Comparison of ENCODE assay signal across 17 cellular contexts in the genomic region with DNA sequence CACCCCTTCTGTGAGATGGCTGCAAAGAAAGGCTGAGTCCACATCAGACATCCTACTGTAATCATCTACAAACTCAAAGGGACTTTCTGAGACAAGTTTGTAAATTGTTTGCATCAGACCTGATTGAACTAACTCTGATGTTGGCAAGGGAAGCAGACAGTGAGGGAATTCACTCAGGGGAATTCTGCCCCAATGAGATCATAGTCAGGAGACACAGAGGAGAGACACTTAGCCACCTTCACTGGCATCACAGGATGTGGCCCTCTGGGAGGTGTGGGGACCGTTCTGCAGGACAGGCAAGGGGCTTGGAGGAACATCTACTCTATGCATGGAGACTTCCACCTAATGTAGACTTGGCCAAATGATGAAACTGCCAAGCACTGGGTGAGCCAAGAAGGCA.
DNase-seq lines count a peak whose midpoint lies in the region; ATAC-seq and TF ChIP-seq lines count a peak whose summit lies in the region.
"Had no signal": no experiment of that assay in that cellular context is flagged by ENCODE, and none has a peak within 500 bp of the region (broad histone marks: within the 10 kb centered on the region; RNA-seq: fewer than 3 reads in every experiment).

No MANE protein-coding gene starts in this region.

- no peaks in the 10 kb centered on the region for H3K27me3 ChIP-seq in H7 (ENCODE audit: control insufficient read depth, insufficient read depth, low read length)
- H3K27me3 ChIP-seq in Panc1 (ENCODE audit: control insufficient read depth, insufficient read depth, low read length): no peaks in the 10 kb centered on the region
- no peaks in the 10 kb centered on the region for H3K27me3 ChIP-seq in mesendoderm (ENCODE audit: insufficient read depth, low read length, poor library complexity)
- H3K27me3 ChIP-seq: ascending aorta had no signal

- no peak overlapping the region for H2AK5ac ChIP-seq in mesendoderm (ENCODE audit: low read length)

- in situ Hi-C loops in Panc1 (cut with HindIII; ENCODE audit: low pct_unique_long_range_greater_than_20kb, low sequenced_read_pairs): no loop called here

- no peaks in the 10 kb centered on the region for H3K79me2 ChIP-seq in mesendoderm (ENCODE audit: control insufficient read depth, insufficient read depth, low read length)

- ATAC-seq in GM18505 (IDR thresholded peaks at IDR 0.05; ENCODE audit: unreplicated experiment) (peak; percentile 45), Panc1 (0 out of 2 replicates have a peak, but pooled peaks have one; percentile 24), HG03571 (IDR thresholded peaks at IDR 0.05; ENCODE audit: unreplicated experiment) (no peak), HG03457 (IDR thresholded peaks at IDR 0.05; ENCODE audit: unreplicated experiment) (no peak)
- ATAC-seq: activated T-helper 17 cell treated with anti-CD3 and anti-CD28 coated beads, Interleukin-2, amount 50 U/mL, for 72 hours; naive thymus-derived CD8-positive, alpha-beta T cell; PC-3; right cardiac atrium had no signal

- no peak overlapping the region for H3K56ac ChIP-seq in mesendoderm (ENCODE audit: low read length)

- no peak overlapping the region for H3K9ac ChIP-seq in mesendoderm (ENCODE audit: low read length)

- H4K5ac ChIP-seq in mesendoderm (ENCODE audit: low read length): no peak overlapping the region

- WGBS in mesendoderm (ENCODE audit: extremely low coverage, insufficient coverage, low lambda C conversion rate): no CpG with 5 or more reads among the region's 1 CpG

- no peak overlapping the region for H3K23ac ChIP-seq in mesendoderm (ENCODE audit: low read length)

- H4K8ac ChIP-seq in mesendoderm (ENCODE audit: low read depth, low read length): no peak overlapping the region

- H3K27ac ChIP-seq in Panc1 (ENCODE audit: low read length) (no peak overlapping the region), mesendoderm (ENCODE audit: low read depth, low read length) (no peak overlapping the region)
- H3K27ac ChIP-seq: ascending aorta had no signal

- no peak overlapping the region for H3K4me3 ChIP-seq in H7 (ENCODE audit: insufficient read depth, low read depth, low read length)
- H3K4me3 ChIP-seq in Panc1 (ENCODE audit: low read depth in 2 of 2, low read length in 2 of 2): no peak overlapping the region
- H3K4me3 ChIP-seq in mesendoderm (ENCODE audit: low read length): no peak overlapping the region
- H3K4me3 ChIP-seq: ascending aorta had no signal

- H3K4me1 ChIP-seq in Panc1 (ENCODE audit: control insufficient read depth, insufficient read depth, low read length): no peaks in the 10 kb centered on the region
- H3K4me1 ChIP-seq in mesendoderm (ENCODE audit: control insufficient read depth, low read depth, low read length): no peaks in the 10 kb centered on the region
- H3K4me1 ChIP-seq: ascending aorta had no signal

- CTCF ChIA-PET in Panc1 (lab: Charles Lee): no interaction called here

- no peaks in the 10 kb centered on the region for H3K9me3 ChIP-seq in Panc1 (ENCODE audit: control insufficient read depth, insufficient read depth, low read depth, low read length)
- H3K9me3 ChIP-seq: ascending aorta had no signal

- BruUV-seq in Panc1 (replicated peaks; lab: Mats Ljungman, UMichigan): no TSS peak

- no peak overlapping the region for H2BK5ac ChIP-seq in mesendoderm (ENCODE audit: low read length)

- H2BK120ac ChIP-seq in mesendoderm (ENCODE audit: low read depth, low read length): no peak overlapping the region

- H3K4ac ChIP-seq in mesendoderm (ENCODE audit: low read depth, low read length): no peak overlapping the region

- DNase-seq in H7 (peak; percentile 11), Panc1 (ENCODE audit: low read depth, low spot score) (no peak), mesendoderm (peak; percentile 42), hypothalamus (lab: John Stamatoyannopoulos, UW) (no peak)
- DNase-seq in stimulated activated CD4-positive, alpha-beta T cell treated with anti-CD3 and anti-CD28 coated beads, Interleukin-12 subunit alpha, Interleukin-12 subunit beta, amount 100 ng/mL, for 4 hours: no peak
- DNase-seq: activated CD4-positive, alpha-beta T cell treated with anti-CD3 and anti-CD28 coated beads, Interleukin-2, amount 50 U/mL, for 48 hours; CD4-positive, CD25-positive, alpha-beta regulatory T cell; effector CD4-positive, alpha-beta T cell; GF-D8; PC-3 had no signal

- H3K4me2 ChIP-seq in mesendoderm (ENCODE audit: low read length): no peak overlapping the region

- H2BK15ac ChIP-seq in mesendoderm (replicated peaks; ENCODE audit: low read depth): no peak overlapping the region

- TF ChIP-seq POLR2A in GM18505 (IDR thresholded peaks at IDR 0.05; ENCODE audit: borderline replicate concordance, extremely low read depth, insufficient read depth, insufficient read length): no peak

- H3K36me3 ChIP-seq in H7 (replicated peaks; ENCODE audit: control insufficient read depth, insufficient read depth, low read length): no peaks in the 10 kb centered on the region
- H3K36me3 ChIP-seq in Panc1 (ENCODE audit: control insufficient read depth, insufficient read depth, low read length): no peaks in the 10 kb centered on the region
- H3K36me3 ChIP-seq in mesendoderm (ENCODE audit: control insufficient read depth, insufficient read depth, low read length): no peaks in the 10 kb centered on the region
- H3K36me3 ChIP-seq: ascending aorta had no signal

- POLR2A ChIA-PET in Panc1 (lab: Charles Lee): no interaction called here

- H3K79me1 ChIP-seq in mesendoderm (ENCODE audit: low read length): no peaks in the 10 kb centered on the region

- no peak for TF ChIP-seq CTCF in Panc1 (IDR thresholded peaks at IDR 0.05)

- intact Hi-C loops in Panc1 (cut with micrococcal nuclease; ENCODE audit: unreplicated experiment): no loop called here

- H3K18ac ChIP-seq in mesendoderm (ENCODE audit: low read length): no peak overlapping the region

Comparison
In these comparisons a context has a peak if more than half of its experiments do, and no peak if none do; other contexts are left out.
1. ATAC-seq: peak in GM18505 (single experiment) and Panc1 (single experiment); none in HG03571 (single experiment) and HG03457 (single experiment).
2. DNase-seq: peak in H7 (single experiment) and mesendoderm (single experiment); none in Panc1 (single experiment), stimulated activated CD4-positive, alpha-beta T cell treated with anti-CD3 and anti-CD28 coated beads, Interleukin-12 subunit alpha, Interleukin-12 subunit beta, amount 100 ng/mL, for 4 hours (single experiment) and hypothalamus (0 of 51).